In the genomic region with DNA sequence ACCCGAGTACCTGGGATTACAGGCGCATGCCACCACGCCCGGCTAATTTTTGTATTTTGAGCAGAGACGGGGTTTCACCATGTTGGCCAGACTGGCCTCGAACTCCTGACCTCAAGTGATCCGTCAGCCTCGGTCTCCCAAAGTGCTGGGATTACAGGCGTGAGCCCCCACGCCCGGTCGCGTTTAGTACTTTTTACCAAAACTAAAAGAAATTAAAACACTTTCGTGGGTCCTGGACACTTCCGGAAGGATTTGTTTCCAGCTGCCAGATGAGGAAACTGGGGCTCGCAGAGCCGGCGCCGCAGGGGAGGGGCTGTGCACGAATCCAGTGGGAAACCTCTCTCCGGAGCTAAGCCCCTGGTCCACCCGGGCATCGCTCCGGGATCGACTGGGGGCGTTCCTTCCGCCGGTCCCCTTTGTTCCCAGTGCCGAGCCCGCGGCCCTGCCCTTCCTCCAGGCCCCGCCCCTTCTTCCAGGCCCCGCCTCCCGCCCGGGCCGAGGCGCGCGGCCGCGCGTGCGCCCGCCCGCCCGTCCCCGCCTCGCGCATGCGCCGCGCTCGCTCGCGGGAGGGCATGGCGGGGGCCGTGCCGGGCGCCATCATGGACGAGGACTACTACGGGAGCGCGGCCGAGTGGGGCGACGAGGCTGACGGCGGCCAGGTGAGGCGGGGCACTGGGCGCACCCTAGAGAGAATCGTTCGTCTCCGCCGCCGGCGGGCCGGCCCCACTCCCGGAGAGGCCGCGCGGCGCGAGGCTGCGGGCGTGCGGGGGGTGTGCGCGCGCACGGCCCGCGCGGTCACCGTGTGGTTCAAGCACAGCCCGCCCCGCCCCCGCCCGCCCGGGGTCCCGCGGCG, we compare ENCODE assay signal across 1 cellular context.
TF ChIP-seq lines count a peak whose summit lies in the region.

A gene with protein sequence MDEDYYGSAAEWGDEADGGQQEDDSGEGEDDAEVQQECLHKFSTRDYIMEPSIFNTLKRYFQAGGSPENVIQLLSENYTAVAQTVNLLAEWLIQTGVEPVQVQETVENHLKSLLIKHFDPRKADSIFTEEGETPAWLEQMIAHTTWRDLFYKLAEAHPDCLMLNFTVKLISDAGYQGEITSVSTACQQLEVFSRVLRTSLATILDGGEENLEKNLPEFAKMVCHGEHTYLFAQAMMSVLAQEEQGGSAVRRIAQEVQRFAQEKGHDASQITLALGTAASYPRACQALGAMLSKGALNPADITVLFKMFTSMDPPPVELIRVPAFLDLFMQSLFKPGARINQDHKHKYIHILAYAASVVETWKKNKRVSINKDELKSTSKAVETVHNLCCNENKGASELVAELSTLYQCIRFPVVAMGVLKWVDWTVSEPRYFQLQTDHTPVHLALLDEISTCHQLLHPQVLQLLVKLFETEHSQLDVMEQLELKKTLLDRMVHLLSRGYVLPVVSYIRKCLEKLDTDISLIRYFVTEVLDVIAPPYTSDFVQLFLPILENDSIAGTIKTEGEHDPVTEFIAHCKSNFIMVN (plus strand): TSS at position 546 of the 853 bp plus-strand sequence. CDS start 54 bp downstream, at position 600.

TF ChIP-seq in HepG2, 621 proteins besides CTCF, POLR2A, EP300 and RAD21 (continued from another document and continues in another):
- TF ChIP-seq GPN1 (CRISPR knock-in tag; IDR thresholded peaks at IDR 0.05; ENCODE audit: borderline replicate concordance) (peak; percentile 87; the same call in 1 of the 2 replicates), MXI1 (IDR thresholded peaks at IDR 0.05; ENCODE audit: borderline replicate concordance, low read depth, low read length) (peak; percentile 76; the same call in 2 of the 3 replicates), MED13 (CRISPR knock-in tag; IDR thresholded peaks at IDR 0.05) (no peak), MIER3 (CRISPR knock-in tag; IDR thresholded peaks at IDR 0.05; ENCODE audit: borderline replicate concordance) (peak; percentile 65; the same call in 1 of the 2 replicates), FOXJ3 (CRISPR knock-in tag; IDR thresholded peaks at IDR 0.05; ENCODE audit: borderline replicate concordance) (no peak), ZNF12 (CRISPR knock-in tag; IDR thresholded peaks at IDR 0.05) (0 out of 2 replicates have a peak, but pooled peaks have one; percentile 40), POLR2AphosphoS5 (IDR thresholded peaks at IDR 0.05; ENCODE audit: low read depth, low read length) (peak; percentile 87), KLF15 (CRISPR knock-in tag; IDR thresholded peaks at IDR 0.05; ENCODE audit: borderline replicate concordance) (peak; percentile 50; the same call in 1 of the 2 replicates), ELF4 (CRISPR knock-in tag; IDR thresholded peaks at IDR 0.05; ENCODE audit: borderline replicate concordance) (no peak), ZNF747 (CRISPR knock-in tag; IDR thresholded peaks at IDR 0.05; ENCODE audit: borderline replicate concordance) (peak; percentile 32; the same call in 1 of the 2 replicates), MATR3 (CRISPR knock-in tag; IDR thresholded peaks at IDR 0.05) (no peak), ZSCAN21 (CRISPR knock-in tag; IDR thresholded peaks at IDR 0.05; ENCODE audit: borderline replicate concordance) (peak; percentile 77; the same call in 1 of the 2 replicates), KAT2B (IDR thresholded peaks at IDR 0.05; ENCODE audit: borderline replicate concordance, low read depth, low read length) (no peak), SMAD3 (CRISPR knock-in tag; IDR thresholded peaks at IDR 0.05) (peak; percentile 79; the same call in 1 of the 2 replicates), ZNF563 (CRISPR knock-in tag; IDR thresholded peaks at IDR 0.05) (peak; percentile 80), SAFB2 (CRISPR knock-in tag; IDR thresholded peaks at IDR 0.05; ENCODE audit: borderline replicate concordance, low read depth) (0 out of 2 replicates have a peak, but pooled peaks have one; percentile 47), RNF2 (conservative IDR thresholded peaks at IDR 0.05; ENCODE audit: low read depth) (no peak; the same call in 1 of the 2 replicates), ZNF274 (CRISPR knock-in tag; IDR thresholded peaks at IDR 0.05) (peak; percentile 26; the same call in 1 of the 2 replicates), ZMYM3 (CRISPR knock-in tag; IDR thresholded peaks at IDR 0.05) (peak; percentile 92), ZNF7 (CRISPR knock-in tag; IDR thresholded peaks at IDR 0.05) (no peak), ZNF816 (CRISPR knock-in tag; IDR thresholded peaks at IDR 0.05; ENCODE audit: borderline replicate concordance) (0 out of 2 replicates have a peak, but pooled peaks have one; percentile 5), ZNF160 (CRISPR knock-in tag; IDR thresholded peaks at IDR 0.05) (0 out of 2 replicates have a peak, but pooled peaks have one; percentile 11), BHLHE40 (IDR thresholded peaks at IDR 0.05; ENCODE audit: low read length) (0 out of 2 replicates have a peak, but pooled peaks have one; percentile 25), ZNF337 (CRISPR knock-in tag; IDR thresholded peaks at IDR 0.05; ENCODE audit: borderline replicate concordance, low read depth) (0 out of 2 replicates have a peak, but pooled peaks have one; percentile 40), ZNF124 (CRISPR knock-in tag; IDR thresholded peaks at IDR 0.05) (peak; percentile 88; the same call in 1 of the 2 replicates)
- TF ChIP-seq, protein P1, sequence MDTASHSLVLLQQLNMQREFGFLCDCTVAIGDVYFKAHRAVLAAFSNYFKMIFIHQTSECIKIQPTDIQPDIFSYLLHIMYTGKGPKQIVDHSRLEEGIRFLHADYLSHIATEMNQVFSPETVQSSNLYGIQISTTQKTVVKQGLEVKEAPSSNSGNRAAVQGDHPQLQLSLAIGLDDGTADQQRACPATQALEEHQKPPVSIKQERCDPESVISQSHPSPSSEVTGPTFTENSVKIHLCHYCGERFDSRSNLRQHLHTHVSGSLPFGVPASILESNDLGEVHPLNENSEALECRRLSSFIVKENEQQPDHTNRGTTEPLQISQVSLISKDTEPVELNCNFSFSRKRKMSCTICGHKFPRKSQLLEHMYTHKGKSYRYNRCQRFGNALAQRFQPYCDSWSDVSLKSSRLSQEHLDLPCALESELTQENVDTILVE (CRISPR knock-in tag; IDR thresholded peaks at IDR 0.05), result peak; percentile 73; the same call in 1 of the 2 replicates
- TF ChIP-seq, protein P2, sequence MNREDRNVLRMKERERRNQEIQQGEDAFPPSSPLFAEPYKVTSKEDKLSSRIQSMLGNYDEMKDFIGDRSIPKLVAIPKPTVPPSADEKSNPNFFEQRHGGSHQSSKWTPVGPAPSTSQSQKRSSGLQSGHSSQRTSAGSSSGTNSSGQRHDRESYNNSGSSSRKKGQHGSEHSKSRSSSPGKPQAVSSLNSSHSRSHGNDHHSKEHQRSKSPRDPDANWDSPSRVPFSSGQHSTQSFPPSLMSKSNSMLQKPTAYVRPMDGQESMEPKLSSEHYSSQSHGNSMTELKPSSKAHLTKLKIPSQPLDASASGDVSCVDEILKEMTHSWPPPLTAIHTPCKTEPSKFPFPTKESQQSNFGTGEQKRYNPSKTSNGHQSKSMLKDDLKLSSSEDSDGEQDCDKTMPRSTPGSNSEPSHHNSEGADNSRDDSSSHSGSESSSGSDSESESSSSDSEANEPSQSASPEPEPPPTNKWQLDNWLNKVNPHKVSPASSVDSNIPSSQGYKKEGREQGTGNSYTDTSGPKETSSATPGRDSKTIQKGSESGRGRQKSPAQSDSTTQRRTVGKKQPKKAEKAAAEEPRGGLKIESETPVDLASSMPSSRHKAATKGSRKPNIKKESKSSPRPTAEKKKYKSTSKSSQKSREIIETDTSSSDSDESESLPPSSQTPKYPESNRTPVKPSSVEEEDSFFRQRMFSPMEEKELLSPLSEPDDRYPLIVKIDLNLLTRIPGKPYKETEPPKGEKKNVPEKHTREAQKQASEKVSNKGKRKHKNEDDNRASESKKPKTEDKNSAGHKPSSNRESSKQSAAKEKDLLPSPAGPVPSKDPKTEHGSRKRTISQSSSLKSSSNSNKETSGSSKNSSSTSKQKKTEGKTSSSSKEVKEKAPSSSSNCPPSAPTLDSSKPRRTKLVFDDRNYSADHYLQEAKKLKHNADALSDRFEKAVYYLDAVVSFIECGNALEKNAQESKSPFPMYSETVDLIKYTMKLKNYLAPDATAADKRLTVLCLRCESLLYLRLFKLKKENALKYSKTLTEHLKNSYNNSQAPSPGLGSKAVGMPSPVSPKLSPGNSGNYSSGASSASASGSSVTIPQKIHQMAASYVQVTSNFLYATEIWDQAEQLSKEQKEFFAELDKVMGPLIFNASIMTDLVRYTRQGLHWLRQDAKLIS (CRISPR knock-in tag; IDR thresholded peaks at IDR 0.05), result no peak
- TF ChIP-seq, protein P3, sequence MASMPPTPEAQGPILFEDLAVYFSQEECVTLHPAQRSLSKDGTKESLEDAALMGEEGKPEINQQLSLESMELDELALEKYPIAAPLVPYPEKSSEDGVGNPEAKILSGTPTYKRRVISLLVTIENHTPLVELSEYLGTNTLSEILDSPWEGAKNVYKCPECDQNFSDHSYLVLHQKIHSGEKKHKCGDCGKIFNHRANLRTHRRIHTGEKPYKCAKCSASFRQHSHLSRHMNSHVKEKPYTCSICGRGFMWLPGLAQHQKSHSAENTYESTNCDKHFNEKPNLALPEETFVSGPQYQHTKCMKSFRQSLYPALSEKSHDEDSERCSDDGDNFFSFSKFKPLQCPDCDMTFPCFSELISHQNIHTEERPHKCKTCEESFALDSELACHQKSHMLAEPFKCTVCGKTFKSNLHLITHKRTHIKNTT (CRISPR knock-in tag; IDR thresholded peaks at IDR 0.05), result no peak
- TF ChIP-seq, protein P4, sequence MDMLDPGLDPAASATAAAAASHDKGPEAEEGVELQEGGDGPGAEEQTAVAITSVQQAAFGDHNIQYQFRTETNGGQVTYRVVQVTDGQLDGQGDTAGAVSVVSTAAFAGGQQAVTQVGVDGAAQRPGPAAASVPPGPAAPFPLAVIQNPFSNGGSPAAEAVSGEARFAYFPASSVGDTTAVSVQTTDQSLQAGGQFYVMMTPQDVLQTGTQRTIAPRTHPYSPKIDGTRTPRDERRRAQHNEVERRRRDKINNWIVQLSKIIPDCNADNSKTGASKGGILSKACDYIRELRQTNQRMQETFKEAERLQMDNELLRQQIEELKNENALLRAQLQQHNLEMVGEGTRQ (IDR thresholded peaks at IDR 0.05; ENCODE audit: low read depth, low read length), result no peak
- TF ChIP-seq, protein P4 (CRISPR knock-in tag; IDR thresholded peaks at IDR 0.05; ENCODE audit: borderline replicate concordance), result no peak
- TF ChIP-seq, protein P5, sequence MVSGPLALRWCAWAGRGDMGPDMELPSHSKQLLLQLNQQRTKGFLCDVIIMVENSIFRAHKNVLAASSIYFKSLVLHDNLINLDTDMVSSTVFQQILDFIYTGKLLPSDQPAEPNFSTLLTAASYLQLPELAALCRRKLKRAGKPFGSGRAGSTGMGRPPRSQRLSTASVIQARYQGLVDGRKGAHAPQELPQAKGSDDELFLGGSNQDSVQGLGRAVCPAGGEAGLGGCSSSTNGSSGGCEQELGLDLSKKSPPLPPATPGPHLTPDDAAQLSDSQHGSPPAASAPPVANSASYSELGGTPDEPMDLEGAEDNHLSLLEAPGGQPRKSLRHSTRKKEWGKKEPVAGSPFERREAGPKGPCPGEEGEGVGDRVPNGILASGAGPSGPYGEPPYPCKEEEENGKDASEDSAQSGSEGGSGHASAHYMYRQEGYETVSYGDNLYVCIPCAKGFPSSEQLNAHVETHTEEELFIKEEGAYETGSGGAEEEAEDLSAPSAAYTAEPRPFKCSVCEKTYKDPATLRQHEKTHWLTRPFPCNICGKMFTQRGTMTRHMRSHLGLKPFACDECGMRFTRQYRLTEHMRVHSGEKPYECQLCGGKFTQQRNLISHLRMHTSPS (CRISPR knock-in tag; IDR thresholded peaks at IDR 0.05; ENCODE audit: low read depth), result no peak
- TF ChIP-seq, protein P6, sequence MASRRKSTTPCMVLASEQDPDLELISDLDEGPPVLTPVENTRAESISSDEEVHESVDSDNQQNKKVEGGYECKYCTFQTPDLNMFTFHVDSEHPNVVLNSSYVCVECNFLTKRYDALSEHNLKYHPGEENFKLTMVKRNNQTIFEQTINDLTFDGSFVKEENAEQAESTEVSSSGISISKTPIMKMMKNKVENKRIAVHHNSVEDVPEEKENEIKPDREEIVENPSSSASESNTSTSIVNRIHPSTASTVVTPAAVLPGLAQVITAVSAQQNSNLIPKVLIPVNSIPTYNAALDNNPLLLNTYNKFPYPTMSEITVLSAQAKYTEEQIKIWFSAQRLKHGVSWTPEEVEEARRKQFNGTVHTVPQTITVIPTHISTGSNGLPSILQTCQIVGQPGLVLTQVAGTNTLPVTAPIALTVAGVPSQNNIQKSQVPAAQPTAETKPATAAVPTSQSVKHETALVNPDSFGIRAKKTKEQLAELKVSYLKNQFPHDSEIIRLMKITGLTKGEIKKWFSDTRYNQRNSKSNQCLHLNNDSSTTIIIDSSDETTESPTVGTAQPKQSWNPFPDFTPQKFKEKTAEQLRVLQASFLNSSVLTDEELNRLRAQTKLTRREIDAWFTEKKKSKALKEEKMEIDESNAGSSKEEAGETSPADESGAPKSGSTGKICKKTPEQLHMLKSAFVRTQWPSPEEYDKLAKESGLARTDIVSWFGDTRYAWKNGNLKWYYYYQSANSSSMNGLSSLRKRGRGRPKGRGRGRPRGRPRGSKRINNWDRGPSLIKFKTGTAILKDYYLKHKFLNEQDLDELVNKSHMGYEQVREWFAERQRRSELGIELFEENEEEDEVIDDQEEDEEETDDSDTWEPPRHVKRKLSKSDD (CRISPR knock-in tag; IDR thresholded peaks at IDR 0.05; ENCODE audit: low read depth), result no peak
- TF ChIP-seq, protein P7, sequence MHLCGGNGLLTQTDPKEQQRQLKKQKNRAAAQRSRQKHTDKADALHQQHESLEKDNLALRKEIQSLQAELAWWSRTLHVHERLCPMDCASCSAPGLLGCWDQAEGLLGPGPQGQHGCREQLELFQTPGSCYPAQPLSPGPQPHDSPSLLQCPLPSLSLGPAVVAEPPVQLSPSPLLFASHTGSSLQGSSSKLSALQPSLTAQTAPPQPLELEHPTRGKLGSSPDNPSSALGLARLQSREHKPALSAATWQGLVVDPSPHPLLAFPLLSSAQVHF (CRISPR knock-in tag; IDR thresholded peaks at IDR 0.05), result no peak
- TF ChIP-seq, protein P8, sequence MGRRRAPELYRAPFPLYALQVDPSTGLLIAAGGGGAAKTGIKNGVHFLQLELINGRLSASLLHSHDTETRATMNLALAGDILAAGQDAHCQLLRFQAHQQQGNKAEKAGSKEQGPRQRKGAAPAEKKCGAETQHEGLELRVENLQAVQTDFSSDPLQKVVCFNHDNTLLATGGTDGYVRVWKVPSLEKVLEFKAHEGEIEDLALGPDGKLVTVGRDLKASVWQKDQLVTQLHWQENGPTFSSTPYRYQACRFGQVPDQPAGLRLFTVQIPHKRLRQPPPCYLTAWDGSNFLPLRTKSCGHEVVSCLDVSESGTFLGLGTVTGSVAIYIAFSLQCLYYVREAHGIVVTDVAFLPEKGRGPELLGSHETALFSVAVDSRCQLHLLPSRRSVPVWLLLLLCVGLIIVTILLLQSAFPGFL (CRISPR knock-in tag; IDR thresholded peaks at IDR 0.05), result no peak
